ENCODE assay signal across 2 cellular contexts in genomic region chr11:6991227-6991626, GRCh38.
TF ChIP-seq lines count a peak whose summit lies in the region.

No MANE protein-coding gene starts in this region.

TF ChIP-seq in GM23338, 12 proteins besides CTCF, POLR2A, EP300 and RAD21:
- no peak for TF ChIP-seq JUNB (IDR thresholded peaks at IDR 0.05; ENCODE audit: unreplicated experiment)
- no peak for TF ChIP-seq POLR2AphosphoS5 (IDR thresholded peaks at IDR 0.05; ENCODE audit: low read depth)
- TF ChIP-seq ZNF462 (CRISPR knock-in tag; IDR thresholded peaks at IDR 0.05) = no peak
- no peak for TF ChIP-seq NANOG (IDR thresholded peaks at IDR 0.05; ENCODE audit: borderline replicate concordance)
- TF ChIP-seq ZNF114 (CRISPR knock-in tag; IDR thresholded peaks at IDR 0.05) = no peak

TF ChIP-seq in IMR-90, 13 proteins besides CTCF, POLR2A, EP300 and RAD21:
- no peak for TF ChIP-seq MXI1 (IDR thresholded peaks at IDR 0.05; ENCODE audit: borderline replicate concordance, low read depth, low read length)
- no peak for TF ChIP-seq MAFK (IDR thresholded peaks at IDR 0.05; ENCODE audit: low read depth, low read length)
- TF ChIP-seq ELK1 (IDR thresholded peaks at IDR 0.05; ENCODE audit: borderline replicate concordance, low read depth, low read length) = no peak
- TF ChIP-seq BHLHE40 (IDR thresholded peaks at IDR 0.05; ENCODE audit: low read depth, low read length) = no peak
- TF ChIP-seq USF2 (IDR thresholded peaks at IDR 0.05; ENCODE audit: low read depth, low read length) = no peak
